In the genomic region with DNA sequence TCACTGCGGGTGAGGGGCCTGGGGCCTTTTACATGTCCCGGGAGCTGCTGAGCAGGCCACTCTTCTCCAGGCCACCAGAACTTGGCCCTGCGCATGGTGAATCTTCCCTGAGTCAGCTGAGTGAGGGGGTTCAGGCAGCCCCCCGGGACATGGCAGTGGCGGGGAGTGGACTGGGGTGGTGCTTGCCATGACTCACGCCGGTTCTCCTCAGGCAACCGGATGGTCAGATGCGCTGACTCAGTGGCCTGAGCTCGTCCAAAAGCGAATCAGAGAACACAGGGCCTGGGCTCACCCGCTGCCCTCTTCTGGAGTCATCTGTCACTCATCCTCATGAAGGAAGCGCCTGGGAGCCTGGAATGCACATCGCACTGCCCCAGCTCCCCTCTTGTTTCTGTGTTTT, we compare ENCODE assay signal across 1 cellular context.
TF ChIP-seq lines count a peak whose summit lies in the region.

No MANE protein-coding gene starts in this region.

TF ChIP-seq in HCT116, 20 proteins besides CTCF, POLR2A, EP300 and RAD21 (continued from another document):
- TF ChIP-seq, protein P1, sequence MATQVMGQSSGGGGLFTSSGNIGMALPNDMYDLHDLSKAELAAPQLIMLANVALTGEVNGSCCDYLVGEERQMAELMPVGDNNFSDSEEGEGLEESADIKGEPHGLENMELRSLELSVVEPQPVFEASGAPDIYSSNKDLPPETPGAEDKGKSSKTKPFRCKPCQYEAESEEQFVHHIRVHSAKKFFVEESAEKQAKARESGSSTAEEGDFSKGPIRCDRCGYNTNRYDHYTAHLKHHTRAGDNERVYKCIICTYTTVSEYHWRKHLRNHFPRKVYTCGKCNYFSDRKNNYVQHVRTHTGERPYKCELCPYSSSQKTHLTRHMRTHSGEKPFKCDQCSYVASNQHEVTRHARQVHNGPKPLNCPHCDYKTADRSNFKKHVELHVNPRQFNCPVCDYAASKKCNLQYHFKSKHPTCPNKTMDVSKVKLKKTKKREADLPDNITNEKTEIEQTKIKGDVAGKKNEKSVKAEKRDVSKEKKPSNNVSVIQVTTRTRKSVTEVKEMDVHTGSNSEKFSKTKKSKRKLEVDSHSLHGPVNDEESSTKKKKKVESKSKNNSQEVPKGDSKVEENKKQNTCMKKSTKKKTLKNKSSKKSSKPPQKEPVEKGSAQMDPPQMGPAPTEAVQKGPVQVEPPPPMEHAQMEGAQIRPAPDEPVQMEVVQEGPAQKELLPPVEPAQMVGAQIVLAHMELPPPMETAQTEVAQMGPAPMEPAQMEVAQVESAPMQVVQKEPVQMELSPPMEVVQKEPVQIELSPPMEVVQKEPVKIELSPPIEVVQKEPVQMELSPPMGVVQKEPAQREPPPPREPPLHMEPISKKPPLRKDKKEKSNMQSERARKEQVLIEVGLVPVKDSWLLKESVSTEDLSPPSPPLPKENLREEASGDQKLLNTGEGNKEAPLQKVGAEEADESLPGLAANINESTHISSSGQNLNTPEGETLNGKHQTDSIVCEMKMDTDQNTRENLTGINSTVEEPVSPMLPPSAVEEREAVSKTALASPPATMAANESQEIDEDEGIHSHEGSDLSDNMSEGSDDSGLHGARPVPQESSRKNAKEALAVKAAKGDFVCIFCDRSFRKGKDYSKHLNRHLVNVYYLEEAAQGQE (IDR thresholded peaks at IDR 0.05; ENCODE audit: low read depth) = no peak
- TF ChIP-seq EZH2phosphoT487 (IDR thresholded peaks at IDR 0.05; ENCODE audit: borderline replicate concordance) = no peak
